ENCODE assay signal across 18 cellular contexts in the genomic region with DNA sequence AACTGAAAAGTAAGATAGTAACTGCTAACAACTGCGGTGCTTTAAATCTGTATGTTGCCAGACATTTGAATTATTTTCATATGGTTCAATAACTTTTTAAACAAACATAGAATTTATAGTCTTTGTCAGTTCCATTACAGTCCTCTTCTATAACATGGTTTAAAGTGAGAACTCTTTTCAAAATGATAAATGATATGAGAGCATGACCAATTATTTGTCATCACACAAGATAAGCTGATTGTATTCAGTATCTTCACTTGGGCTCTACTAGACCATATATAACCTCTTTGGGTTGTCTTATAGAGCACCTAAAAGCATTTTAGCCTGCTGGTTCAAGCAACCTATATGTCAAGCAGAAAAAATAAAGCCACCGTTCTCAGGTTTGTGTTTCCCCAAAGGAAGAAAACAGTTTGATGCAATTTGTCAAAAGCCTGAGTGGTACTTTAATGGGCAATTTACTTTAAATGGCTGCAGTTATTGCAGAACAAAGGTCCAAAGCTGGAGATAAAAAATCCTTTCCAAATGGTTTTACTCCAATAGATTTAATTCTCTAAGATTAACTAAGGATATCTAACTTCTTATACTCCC.
DNase-seq lines count a peak whose midpoint lies in the region; ATAC-seq and TF ChIP-seq lines count a peak whose summit lies in the region.
"Had no signal": no experiment of that assay in that cellular context is flagged by ENCODE, and none has a peak within 500 bp of the region (broad histone marks: within the 10 kb centered on the region; RNA-seq: fewer than 3 reads in every experiment).

No MANE protein-coding gene starts in this region.

- CTCF ChIA-PET in HEK293T (lab: Yijun Ruan, JAX) = no interaction called here

- DNase-seq in HEK293T (ENCODE audit: extremely low spot score) = no peak
- DNase-seq in NCI-H1436 treated with DMSO at 0.1 percent for 48 hours (lab: John Stamatoyannopoulos, UW) = peak; percentile 13
- DNase-seq in NCI-H2227 treated with DMSO at 0.1 percent for 48 hours (lab: John Stamatoyannopoulos, UW) = peak; percentile 78
- DNase-seq in SK-N-DZ (ENCODE audit: low spot score) = peak; percentile 56
- DNase-seq in GF-D8 (lab: John Stamatoyannopoulos, UW) = no peak
- no peak for DNase-seq in CD1c-positive myeloid dendritic cell (ENCODE audit: extremely low spot score)
- DNase-seq: CD4-positive, alpha-beta T cell; COR-L47; DMS79 treated with DMSO at 0.1 percent for 48 hours; GM23248; H9; KG1; NCI-H2081 treated with DMSO at 0.1 percent for 48 hours; NCI-H82; T-helper 9 cell had no signal

- POLR2A ChIA-PET in HEK293T (lab: Yijun Ruan, JAX) = no interaction called here

- no peak for ATAC-seq in GM19328 (IDR thresholded peaks at IDR 0.05; ENCODE audit: unreplicated experiment)
- ATAC-seq: GM12878, Right ventricle myocardium inferior had no signal

TF ChIP-seq in HEK293T, 16 proteins besides CTCF, POLR2A, EP300 and RAD21:
- TF ChIP-seq L3MBTL2 (conservative IDR thresholded peaks at IDR 0.05) = no peak
- TF ChIP-seq ZNF384 (IDR thresholded peaks at IDR 0.05) = no peak
- peak; percentile 51 for TF ChIP-seq PKNOX1 (IDR thresholded peaks at IDR 0.05)
- no peak for TF ChIP-seq ARNT (IDR thresholded peaks at IDR 0.05)
- TF ChIP-seq FOXM1 (IDR thresholded peaks at IDR 0.05; ENCODE audit: borderline replicate concordance) = no peak

Comparison
In these comparisons a context has a peak if more than half of its experiments do, and no peak if none do; other contexts are left out.
1. DNase-seq: peak in NCI-H1436 treated with DMSO at 0.1 percent for 48 hours (single experiment), NCI-H2227 treated with DMSO at 0.1 percent for 48 hours (single experiment) and SK-N-DZ (single experiment); none in HEK293T (single experiment), GF-D8 (single experiment) and CD1c-positive myeloid dendritic cell (single experiment).